ENCODE assay signal across 1 cellular context in genomic region chr3:138608322-138609214, GRCh38.
TF ChIP-seq lines count a peak whose summit lies in the region.

TSS of gene FAIM (plus strand) at chr3:138608771. CDS start at chr3:138619727, 10,956 bp downstream.

TF ChIP-seq in K562, 482 proteins besides CTCF, POLR2A, EP300 and RAD21 (continued from another document):
- TF ChIP-seq MGA (IDR thresholded peaks at IDR 0.05) = peak; percentile 58
- TF ChIP-seq PHF8 (IDR thresholded peaks at IDR 0.05; ENCODE audit: borderline replicate concordance, low read length) = peak; percentile 60; the same call in 1 of the 2 replicates
- TF ChIP-seq ZNF431 (CRISPR knock-in tag; IDR thresholded peaks at IDR 0.05) = no peak
- TF ChIP-seq SAFB (IDR thresholded peaks at IDR 0.05; ENCODE audit: borderline replicate concordance, low read depth, low read length) = no peak
- TF ChIP-seq, protein P1, sequence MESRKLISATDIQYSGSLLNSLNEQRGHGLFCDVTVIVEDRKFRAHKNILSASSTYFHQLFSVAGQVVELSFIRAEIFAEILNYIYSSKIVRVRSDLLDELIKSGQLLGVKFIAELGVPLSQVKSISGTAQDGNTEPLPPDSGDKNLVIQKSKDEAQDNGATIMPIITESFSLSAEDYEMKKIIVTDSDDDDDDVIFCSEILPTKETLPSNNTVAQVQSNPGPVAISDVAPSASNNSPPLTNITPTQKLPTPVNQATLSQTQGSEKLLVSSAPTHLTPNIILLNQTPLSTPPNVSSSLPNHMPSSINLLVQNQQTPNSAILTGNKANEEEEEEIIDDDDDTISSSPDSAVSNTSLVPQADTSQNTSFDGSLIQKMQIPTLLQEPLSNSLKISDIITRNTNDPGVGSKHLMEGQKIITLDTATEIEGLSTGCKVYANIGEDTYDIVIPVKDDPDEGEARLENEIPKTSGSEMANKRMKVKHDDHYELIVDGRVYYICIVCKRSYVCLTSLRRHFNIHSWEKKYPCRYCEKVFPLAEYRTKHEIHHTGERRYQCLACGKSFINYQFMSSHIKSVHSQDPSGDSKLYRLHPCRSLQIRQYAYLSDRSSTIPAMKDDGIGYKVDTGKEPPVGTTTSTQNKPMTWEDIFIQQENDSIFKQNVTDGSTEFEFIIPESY (CRISPR knock-in tag; IDR thresholded peaks at IDR 0.05) = peak; percentile 45; the same call in 1 of the 2 replicates
- peak; percentile 72 for TF ChIP-seq RBFOX2 (IDR thresholded peaks at IDR 0.05; ENCODE audit: low read depth, low read length)
- peak; percentile 31 to 83 (median 61) for TF ChIP-seq YY1 (IDR thresholded peaks at IDR 0.05; ENCODE audit: borderline replicate concordance in 1 of 3, control insufficient read depth in 1 of 3, extremely low read depth in 1 of 3, insufficient read depth in 3 of 3, insufficient read length in 1 of 3, insufficient replicate concordance in 2 of 3, low read depth in 1 of 3, low read length in 2 of 3)
- 0 out of 4 replicates have a peak, but pooled peaks of 1 of the 2 experiments have one; percentile 48 for TF ChIP-seq NONO (IDR thresholded peaks at IDR 0.05; ENCODE audit: low read depth in 2 of 2, low read length in 1 of 2)
- no peak for TF ChIP-seq ZFP30 (CRISPR knock-in tag; IDR thresholded peaks at IDR 0.05; ENCODE audit: borderline replicate concordance)
- TF ChIP-seq MYC (IDR thresholded peaks at IDR 0.05; ENCODE audit: low read depth, low read length) = 0 out of 2 replicates have a peak, but pooled peaks have one; percentile 46
- TF ChIP-seq MYC (CRISPR knock-in tag; IDR thresholded peaks at IDR 0.05; ENCODE audit: borderline replicate concordance, low read depth) = no peak
- peak; percentile 60 to 68 for TF ChIP-seq NRF1 (conservative IDR thresholded peaks at IDR 0.05 in 1 of 2, IDR thresholded peaks at IDR 0.05 in 1 of 2)
- TF ChIP-seq MEF2A (IDR thresholded peaks at IDR 0.05; ENCODE audit: control insufficient read depth, low read depth, low read length) = no peak
- TF ChIP-seq, protein P2, sequence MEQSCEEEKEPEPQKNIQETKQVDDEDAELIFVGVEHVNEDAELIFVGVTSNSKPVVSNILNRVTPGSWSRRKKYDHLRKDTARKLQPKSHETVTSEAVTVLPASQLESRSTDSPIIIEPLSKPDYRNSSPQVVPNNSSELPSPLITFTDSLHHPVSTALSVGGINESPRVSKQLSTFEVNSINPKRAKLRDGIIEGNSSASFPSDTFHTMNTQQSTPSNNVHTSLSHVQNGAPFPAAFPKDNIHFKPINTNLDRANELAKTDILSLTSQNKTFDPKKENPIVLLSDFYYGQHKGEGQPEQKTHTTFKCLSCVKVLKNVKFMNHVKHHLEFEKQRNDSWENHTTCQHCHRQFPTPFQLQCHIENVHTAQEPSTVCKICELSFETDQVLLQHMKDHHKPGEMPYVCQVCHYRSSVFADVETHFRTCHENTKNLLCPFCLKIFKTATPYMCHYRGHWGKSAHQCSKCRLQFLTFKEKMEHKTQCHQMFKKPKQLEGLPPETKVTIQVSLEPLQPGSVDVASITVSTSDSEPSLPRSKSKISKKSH (CRISPR knock-in tag; IDR thresholded peaks at IDR 0.05) = no peak
- TF ChIP-seq VEZF1 (CRISPR knock-in tag; IDR thresholded peaks at IDR 0.05) = peak; percentile 7; the same call in 1 of the 2 replicates
- TF ChIP-seq POLR2G (IDR thresholded peaks at IDR 0.05; ENCODE audit: low read depth, low read length) = peak; percentile 82
- 0 out of 2 replicates have a peak, but pooled peaks have one; percentile 45 for TF ChIP-seq CBX1 (IDR thresholded peaks at IDR 0.05; ENCODE audit: low read depth)
- TF ChIP-seq ZKSCAN1 (IDR thresholded peaks at IDR 0.05; ENCODE audit: low read depth, low read length) = no peak
- TF ChIP-seq, protein P3, sequence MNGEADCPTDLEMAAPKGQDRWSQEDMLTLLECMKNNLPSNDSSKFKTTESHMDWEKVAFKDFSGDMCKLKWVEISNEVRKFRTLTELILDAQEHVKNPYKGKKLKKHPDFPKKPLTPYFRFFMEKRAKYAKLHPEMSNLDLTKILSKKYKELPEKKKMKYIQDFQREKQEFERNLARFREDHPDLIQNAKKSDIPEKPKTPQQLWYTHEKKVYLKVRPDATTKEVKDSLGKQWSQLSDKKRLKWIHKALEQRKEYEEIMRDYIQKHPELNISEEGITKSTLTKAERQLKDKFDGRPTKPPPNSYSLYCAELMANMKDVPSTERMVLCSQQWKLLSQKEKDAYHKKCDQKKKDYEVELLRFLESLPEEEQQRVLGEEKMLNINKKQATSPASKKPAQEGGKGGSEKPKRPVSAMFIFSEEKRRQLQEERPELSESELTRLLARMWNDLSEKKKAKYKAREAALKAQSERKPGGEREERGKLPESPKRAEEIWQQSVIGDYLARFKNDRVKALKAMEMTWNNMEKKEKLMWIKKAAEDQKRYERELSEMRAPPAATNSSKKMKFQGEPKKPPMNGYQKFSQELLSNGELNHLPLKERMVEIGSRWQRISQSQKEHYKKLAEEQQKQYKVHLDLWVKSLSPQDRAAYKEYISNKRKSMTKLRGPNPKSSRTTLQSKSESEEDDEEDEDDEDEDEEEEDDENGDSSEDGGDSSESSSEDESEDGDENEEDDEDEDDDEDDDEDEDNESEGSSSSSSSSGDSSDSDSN (IDR thresholded peaks at IDR 0.05; ENCODE audit: borderline replicate concordance in 1 of 2, low read depth in 2 of 2, low read length in 2 of 2) = 0 out of 4 replicates have a peak, but pooled peaks of 1 of the 2 experiments have one; percentile 40
- TF ChIP-seq CTBP1 (IDR thresholded peaks at IDR 0.05; ENCODE audit: borderline replicate concordance) = peak; percentile 37; the same call in 1 of the 2 replicates
- peak; percentile 94 for TF ChIP-seq ZFX (CRISPR knock-in tag; IDR thresholded peaks at IDR 0.05)
- no peak for TF ChIP-seq CREBBP (IDR thresholded peaks at IDR 0.05; ENCODE audit: low read depth, low read length)
- TF ChIP-seq GTF2F1 (IDR thresholded peaks at IDR 0.05; ENCODE audit: low read depth, low read length) = no peak
- TF ChIP-seq GATAD2B (IDR thresholded peaks at IDR 0.05; ENCODE audit: borderline replicate concordance) = 0 out of 2 replicates have a peak, but pooled peaks have one; percentile 54
- peak; percentile 69 for TF ChIP-seq L3MBTL2 (IDR thresholded peaks at IDR 0.05)
- peak; percentile 95 for TF ChIP-seq HNRNPLL (IDR thresholded peaks at IDR 0.05; ENCODE audit: low read depth, low read length, poor library complexity, severe bottlenecking)
- TF ChIP-seq E2F6 (IDR thresholded peaks at IDR 0.05; ENCODE audit: borderline replicate concordance in 1 of 2, extremely low read depth in 1 of 2, insufficient read depth in 1 of 2, insufficient read length in 1 of 2, low read depth in 1 of 2, low read length in 1 of 2, poor library complexity in 1 of 2, severe bottlenecking in 1 of 2) = peak; percentile 29 to 71
